14 cellular contexts compared by ENCODE assay signal in the genomic region with DNA sequence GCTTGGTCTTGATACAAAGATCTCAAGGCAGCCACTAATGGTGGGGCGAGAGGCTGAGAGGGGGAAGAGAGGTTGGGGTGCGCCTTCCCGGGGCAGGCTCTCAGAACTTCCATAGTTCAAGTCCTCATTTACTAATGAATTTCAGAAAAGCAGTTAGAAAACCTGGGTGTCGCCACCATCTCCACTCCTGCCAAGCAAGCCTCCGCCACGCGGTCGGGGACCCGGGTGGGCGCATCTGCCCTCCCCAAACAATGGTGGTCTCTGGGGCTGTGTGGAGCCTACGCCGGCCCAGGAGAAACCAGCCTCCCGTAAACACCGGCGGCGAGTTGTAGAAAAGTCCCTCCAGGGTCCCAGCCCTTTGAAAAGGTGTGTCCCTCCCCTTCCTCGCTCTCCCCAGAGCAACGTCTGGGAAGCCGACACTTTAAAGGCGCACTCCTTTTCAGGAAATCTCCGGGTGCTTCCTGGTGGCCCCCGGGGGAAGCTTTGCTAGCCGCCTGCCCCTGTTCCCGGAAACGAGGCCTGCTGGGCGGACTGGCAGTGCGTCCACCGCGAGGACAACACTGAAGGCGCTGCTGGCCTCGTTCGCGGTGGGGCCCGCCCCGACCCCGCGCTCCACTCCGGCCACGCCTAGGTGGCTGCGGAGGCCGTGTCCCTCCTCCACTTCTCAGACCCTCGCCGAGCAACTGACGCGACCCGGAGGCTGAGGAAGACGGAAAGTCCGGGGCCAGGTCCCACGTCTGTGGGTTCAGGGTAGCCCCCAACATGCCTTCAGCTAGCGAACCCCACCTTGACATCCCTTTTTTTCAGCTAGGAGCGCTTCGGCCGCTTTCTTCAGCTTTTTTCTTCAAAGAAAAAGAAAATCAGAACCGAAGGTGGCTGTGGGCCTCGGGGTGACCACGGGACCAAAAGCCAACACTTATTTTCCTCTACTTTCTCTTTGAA. TPM values are rescaled to one million over a fixed set of nuclear protein-coding genes. Genes with fewer than 3 reads are reported as not detected.
DNase-seq lines count a peak whose midpoint lies in the region; ATAC-seq and TF ChIP-seq lines count a peak whose summit lies in the region.
"Had no signal": no experiment of that assay in that cellular context is flagged by ENCODE, and none has a peak within 500 bp of the region (broad histone marks: within the 10 kb centered on the region; RNA-seq: fewer than 3 reads in every experiment).

No MANE protein-coding gene starts in this region.

- H3K27me3 ChIP-seq in subcutaneous abdominal adipose tissue (ENCODE audit: control insufficient read depth in 5 of 5, insufficient read depth in 4 of 5, low read length in 5 of 5) (peaks cover 43 to 77% (median 61%) of the 10 kb centered on the region in 5 donors), A673 (replicated peaks; ENCODE audit: insufficient read depth, low read depth, low read length, poor library complexity) (peaks cover 94% of the 10 kb centered on the region)

- H3K4me1 Mint-ChIP-seq in activated naive CD8-positive, alpha-beta T cell treated with anti-CD3 and anti-CD28 coated beads, Interleukin-2, amount 10 ng/mL, durations not matched to agents 7 days and 5 days, result peaks cover 5% of the 10 kb centered on the region
- H3K4me1 Mint-ChIP-seq in mesothelial cell of epicardium, result peaks cover 9% of the 10 kb centered on the region

- intact Hi-C loops in A673 (cut with micrococcal nuclease; ENCODE audit: unreplicated experiment), result no loop called here

- H3K9me3 Mint-ChIP-seq in activated naive CD8-positive, alpha-beta T cell treated with anti-CD3 and anti-CD28 coated beads, Interleukin-2, amount 10 ng/mL, durations not matched to agents 7 days and 5 days, result no peaks in the 10 kb centered on the region
- no peaks in the 10 kb centered on the region for H3K9me3 Mint-ChIP-seq in mesothelial cell of epicardium

- no peaks in the 10 kb centered on the region for H3K9me3 ChIP-seq in subcutaneous abdominal adipose tissue (ENCODE audit: control insufficient read depth in 5 of 5, low read length in 5 of 5)
- no peaks in the 10 kb centered on the region for H3K9me3 ChIP-seq in A673 (ENCODE audit: low read depth, low read length, poor library complexity, severe bottlenecking)

- H3K36me3 Mint-ChIP-seq in activated naive CD8-positive, alpha-beta T cell treated with anti-CD3 and anti-CD28 coated beads, Interleukin-2, amount 10 ng/mL, durations not matched to agents 7 days and 5 days, result no peaks in the 10 kb centered on the region
- no peaks in the 10 kb centered on the region for H3K36me3 Mint-ChIP-seq in mesothelial cell of epicardium

- no peak for TF ChIP-seq CTCF in mesothelial cell of epicardium (IDR thresholded peaks at IDR 0.05; ENCODE audit: unreplicated experiment)
- no peak for TF ChIP-seq CTCF in A673 (conservative IDR thresholded peaks at IDR 0.05; ENCODE audit: low read depth, low read length)

- TF ChIP-seq POLR2A in erythroblast (IDR thresholded peaks at IDR 0.05; ENCODE audit: low read length), result no peak

- DNase-seq in activated naive CD8-positive, alpha-beta T cell treated with anti-CD3 and anti-CD28 coated beads, Interleukin-2, amount 10 ng/mL, durations not matched to agents 7 days and 5 days, result no peak
- peak; percentile 20 to 24 for DNase-seq in erythroblast (lab: John Stamatoyannopoulos, UW)
- no peak for DNase-seq in mesothelial cell of epicardium (ENCODE audit: low spot score in 2 of 2, unreplicated experiment in 2 of 2)
- DNase-seq in A673 (ENCODE audit: low spot score), result no peak
- DNase-seq in activated naive CD4-positive, alpha-beta T cell treated with Interleukin-2 at 50 U/mL for 16 hours, result no peak
- no peak for DNase-seq in NCI-H446 (lab: John Stamatoyannopoulos, UW)
- DNase-seq: activated CD4-positive, alpha-beta T cell treated with anti-CD3 and anti-CD28 coated beads, Interleukin-2, amount 10 ng/mL, durations not matched to agents 24 days and 14 days; activated gamma-delta T cell treated with Interleukin-2 at 50 U/mL for 16 hours; DMS153; NCI-H1092 treated with DMSO at 0.1 percent for 48 hours; NCI-H82 had no signal

- ATAC-seq in activated naive CD8-positive, alpha-beta T cell treated with anti-CD3 and anti-CD28 coated beads, Interleukin-2, amount 10 ng/mL, durations not matched to agents 7 days and 5 days (ENCODE audit: low read depth), result no peak

- peaks cover 0 to 29% (median 27%) of the 10 kb centered on the region in 5 donors for H3K4me1 ChIP-seq in subcutaneous abdominal adipose tissue (ENCODE audit: control insufficient read depth in 5 of 5, insufficient read depth in 5 of 5, low read length in 5 of 5)
- H3K4me1 ChIP-seq in A673 (ENCODE audit: insufficient read depth, low read length, poor library complexity, severe bottlenecking), result no peaks in the 10 kb centered on the region

- no peak overlapping the region for H3K27ac Mint-ChIP-seq in activated naive CD8-positive, alpha-beta T cell treated with anti-CD3 and anti-CD28 coated beads, Interleukin-2, amount 10 ng/mL, durations not matched to agents 7 days and 5 days
- no peak overlapping the region for H3K27ac Mint-ChIP-seq in mesothelial cell of epicardium
- H3K27ac Mint-ChIP-seq: activated CD4-positive, alpha-beta T cell treated with anti-CD3 and anti-CD28 coated beads, Interleukin-2, amount 10 ng/mL, durations not matched to agents 24 days and 14 days had no signal

- no TSS peak for BruUV-seq in A673 (replicated peaks; lab: Mats Ljungman, UMichigan)

- CTCF ChIA-PET in A673 (lab: Charles Lee), result no interaction called here

- POLR2A ChIA-PET in activated naive CD8-positive, alpha-beta T cell treated with anti-CD3 and anti-CD28 coated beads, Interleukin-2, amount 10 ng/mL, durations not matched to agents 7 days and 5 days (lab: Charles Lee), result no interaction called here
- POLR2A ChIA-PET in A673 (lab: Charles Lee; ENCODE audit: low non-redundant PET), result no interaction called here

- no peaks in the 10 kb centered on the region for H3K36me3 ChIP-seq in subcutaneous abdominal adipose tissue (ENCODE audit: control insufficient read depth in 5 of 5, insufficient read depth in 5 of 5, low read length in 5 of 5)
- H3K36me3 ChIP-seq in A673 (ENCODE audit: insufficient read depth, low read length, poor library complexity, severe bottlenecking), result no peaks in the 10 kb centered on the region

- H3K4me3 ChIP-seq in subcutaneous abdominal adipose tissue (ENCODE audit: low read depth in 1 of 5, low read length in 5 of 5), result peak overlapping the region; percentile 51 to 72 (median 62)
- no peak overlapping the region for H3K4me3 ChIP-seq in A673 (ENCODE audit: low read depth, low read length, poor library complexity, severe bottlenecking)
- H3K4me3 ChIP-seq: SK-N-MC had no signal

- H3K27me3 Mint-ChIP-seq in activated naive CD8-positive, alpha-beta T cell treated with anti-CD3 and anti-CD28 coated beads, Interleukin-2, amount 10 ng/mL, durations not matched to agents 7 days and 5 days, result peaks cover 87% of the 10 kb centered on the region
- peaks cover 99% of the 10 kb centered on the region for H3K27me3 Mint-ChIP-seq in mesothelial cell of epicardium (ENCODE audit: low read depth)

- H3K27ac ChIP-seq in subcutaneous abdominal adipose tissue (ENCODE audit: low read depth, low read length) (no peak overlapping the region), A673 (ENCODE audit: low read depth, low read length, poor library complexity, severe bottlenecking) (no peak overlapping the region)
- H3K27ac ChIP-seq: SK-N-MC had no signal

- peak overlapping the region; percentile 38 for H3K4me3 Mint-ChIP-seq in activated naive CD8-positive, alpha-beta T cell treated with anti-CD3 and anti-CD28 coated beads, Interleukin-2, amount 10 ng/mL, durations not matched to agents 7 days and 5 days
- H3K4me3 Mint-ChIP-seq in mesothelial cell of epicardium, result peak overlapping the region; percentile 45
- H3K4me3 Mint-ChIP-seq: activated CD4-positive, alpha-beta T cell treated with anti-CD3 and anti-CD28 coated beads, Interleukin-2, amount 10 ng/mL, durations not matched to agents 24 days and 14 days had no signal

- peak overlapping the region in 1 of 5 donors; percentile 36 for H3K9ac ChIP-seq in subcutaneous abdominal adipose tissue (ENCODE audit: low read length in 5 of 5)

RNA-seq across cellular contexts. Expression of gene EVX2, which starts 16.8 kb away (rescaled TPM):
- total RNA-seq in activated naive CD8-positive, alpha-beta T cell treated with anti-CD3 and anti-CD28 coated beads, Interleukin-2, amount 10 ng/mL, durations not matched to agents 7 days and 5 days, result not detected
- 0.07 to 0.09 TPM in 2 of 3 replicates, not detected in the other for total RNA-seq in mesothelial cell of epicardium
- 0.41 and 0.70 TPM in 2 replicates for total RNA-seq in A673 (2021)
- total RNA-seq: activated CD4-positive, alpha-beta T cell treated with anti-CD3 and anti-CD28 coated beads, Interleukin-2, amount 10 ng/mL, durations not matched to agents 24 days and 14 days; dermis microvascular lymphatic vessel endothelial cell had no signal

RNA-seq across cellular contexts. Expression of gene HOXD13, which starts 25.6 kb away (rescaled TPM):
- not detected for total RNA-seq in activated naive CD8-positive, alpha-beta T cell treated with anti-CD3 and anti-CD28 coated beads, Interleukin-2, amount 10 ng/mL, durations not matched to agents 7 days and 5 days
- total RNA-seq in mesothelial cell of epicardium, result 0.49 to 0.63 TPM (median 0.56 TPM) in 3 replicates
- 32.7 and 33.8 TPM in 2 replicates for total RNA-seq in A673 (2021)
- total RNA-seq: activated CD4-positive, alpha-beta T cell treated with anti-CD3 and anti-CD28 coated beads, Interleukin-2, amount 10 ng/mL, durations not matched to agents 24 days and 14 days; dermis microvascular lymphatic vessel endothelial cell had no signal

RNA-seq across cellular contexts. Expression of gene HOXD12, which starts 32.7 kb away (rescaled TPM):
- total RNA-seq in activated naive CD8-positive, alpha-beta T cell treated with anti-CD3 and anti-CD28 coated beads, Interleukin-2, amount 10 ng/mL, durations not matched to agents 7 days and 5 days, result not detected
- total RNA-seq in mesothelial cell of epicardium, result 0.27 to 0.40 TPM (median 0.27 TPM) in 3 replicates
- 0.58 and 0.72 TPM in 2 replicates for total RNA-seq in A673 (2021)
- total RNA-seq: activated CD4-positive, alpha-beta T cell treated with anti-CD3 and anti-CD28 coated beads, Interleukin-2, amount 10 ng/mL, durations not matched to agents 24 days and 14 days; dermis microvascular lymphatic vessel endothelial cell had no signal

RNA-seq across cellular contexts. Expression of gene HOXD11, which starts 40.2 kb away (rescaled TPM):
- total RNA-seq in activated naive CD8-positive, alpha-beta T cell treated with anti-CD3 and anti-CD28 coated beads, Interleukin-2, amount 10 ng/mL, durations not matched to agents 7 days and 5 days, result not detected
- 1.9 to 3.0 TPM (median 2.2 TPM) in 3 replicates for total RNA-seq in mesothelial cell of epicardium
- 107 and 123 TPM in 2 replicates for total RNA-seq in A673 (2021)
- total RNA-seq: activated CD4-positive, alpha-beta T cell treated with anti-CD3 and anti-CD28 coated beads, Interleukin-2, amount 10 ng/mL, durations not matched to agents 24 days and 14 days; dermis microvascular lymphatic vessel endothelial cell had no signal

RNA-seq across cellular contexts. Expression of gene HOXD10, which starts 49.7 kb away (rescaled TPM):
- total RNA-seq in activated naive CD8-positive, alpha-beta T cell treated with anti-CD3 and anti-CD28 coated beads, Interleukin-2, amount 10 ng/mL, durations not matched to agents 7 days and 5 days, result not detected
- total RNA-seq in mesothelial cell of epicardium, result 3.2 to 4.1 TPM (median 3.9 TPM) in 3 replicates
- total RNA-seq in A673 (2021), result 88.6 and 98.3 TPM in 2 replicates
- total RNA-seq: activated CD4-positive, alpha-beta T cell treated with anti-CD3 and anti-CD28 coated beads, Interleukin-2, amount 10 ng/mL, durations not matched to agents 24 days and 14 days had no signal

Comparison
In these comparisons a context has a peak if more than half of its experiments do, and no peak if none do; other contexts are left out.
1. DNase-seq: peak in erythroblast (2 of 2); none in activated naive CD8-positive, alpha-beta T cell treated with anti-CD3 and anti-CD28 coated beads, Interleukin-2, amount 10 ng/mL, durations not matched to agents 7 days and 5 days (single experiment), mesothelial cell of epicardium (0 of 2), A673 (single experiment), activated naive CD4-positive, alpha-beta T cell treated with Interleukin-2 at 50 U/mL for 16 hours (single experiment) and NCI-H446 (0 of 2).
2. RNA of gene HOXD13, which starts 25.6 kb away (total RNA-seq): 32.7 to 33.8 TPM in A673; 0.49 to 0.63 TPM in mesothelial cell of epicardium and not detected in activated naive CD8-positive, alpha-beta T cell treated with anti-CD3 and anti-CD28 coated beads, Interleukin-2, amount 10 ng/mL, durations not matched to agents 7 days and 5 days; every median in the first group is over 10 times any median in the second.